17 cellular contexts compared by ENCODE assay signal in the genomic region with DNA sequence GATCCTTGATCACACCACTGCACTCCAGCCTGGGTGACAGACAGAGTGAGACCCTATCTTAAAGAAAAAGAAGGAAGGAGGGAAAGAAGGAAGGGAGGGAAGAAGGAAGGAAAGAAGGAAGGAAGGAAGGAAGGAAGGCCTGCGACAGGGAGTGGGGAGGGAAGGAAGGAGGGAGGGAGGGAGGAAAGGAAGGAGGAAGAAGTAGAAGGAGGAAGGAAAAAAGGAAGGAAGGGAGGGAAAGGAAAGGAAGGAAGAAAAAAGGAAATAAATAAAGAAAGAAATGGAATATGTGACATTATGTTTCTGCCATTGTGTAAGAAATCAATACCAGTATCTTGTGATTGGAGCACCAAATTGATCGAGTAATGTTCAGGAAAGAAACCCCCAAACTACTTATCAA. TPM values are rescaled to one million over a fixed set of nuclear protein-coding genes. Genes with fewer than 3 reads are reported as not detected.
DNase-seq lines count a peak whose midpoint lies in the region; ATAC-seq and TF ChIP-seq lines count a peak whose summit lies in the region.
"Had no signal": no experiment of that assay in that cellular context is flagged by ENCODE, and none has a peak within 500 bp of the region (broad histone marks: within the 10 kb centered on the region; RNA-seq: fewer than 3 reads in every experiment).

No MANE protein-coding gene starts in this region.

- no peak for DNase-seq in activated naive CD4-positive, alpha-beta T cell treated with anti-CD3 and anti-CD28 coated beads for 36 hours
- no peak for DNase-seq in activated naive CD4-positive, alpha-beta T cell treated with anti-CD3 and anti-CD28 coated beads, Interleukin-2, amount 50 U/mL, for 72 hours (ENCODE audit: low spot score in 2 of 2)
- no peak for DNase-seq in T-helper 17 cell
- no peak for DNase-seq in hepatocyte (ENCODE audit: low spot score)
- DNase-seq in type B pancreatic cell (ENCODE audit: extremely low spot score, unreplicated experiment), result no peak
- DNase-seq in ureter (ENCODE audit: low spot score), result no peak
- no peak for DNase-seq in foreskin keratinocyte
- no peak for DNase-seq in PC-9
- DNase-seq: COR-L47; DMS153; MM.1S; NCI-H1105; NCI-H1694 treated with DMSO at 0.1 percent for 48 hours; NCI-H345; NK-92 treated with Interleukin-12 subunit alpha and Interleukin-12 subunit beta, amount 100 ng/mL, for 24 hours; SHP77 treated with DMSO at 0.1 percent for 48 hours had no signal

- BruUV-seq in PC-9 (replicated peaks; lab: Mats Ljungman, UMichigan), result no TSS peak

- H3K79me2 ChIP-seq in hepatocyte, result peaks cover 97% of the 10 kb centered on the region
- peaks cover 32% of the 10 kb centered on the region; the same call in 1 of the 2 replicates for H3K79me2 ChIP-seq in PC-9 (ENCODE audit: low read depth)

- TF ChIP-seq CTCF in hepatocyte (IDR thresholded peaks at IDR 0.05; ENCODE audit: poor library complexity), result no peak
- TF ChIP-seq CTCF in type B pancreatic cell (conservative IDR thresholded peaks at IDR 0.05), result no peak
- no peak for TF ChIP-seq CTCF in foreskin keratinocyte (conservative IDR thresholded peaks at IDR 0.05)
- no peak for TF ChIP-seq CTCF in PC-9 (conservative IDR thresholded peaks at IDR 0.05)

- H3K4me3 Mint-ChIP-seq in activated naive CD4-positive, alpha-beta T cell treated with anti-CD3 and anti-CD28 coated beads for 36 hours, result no peak overlapping the region
- peak overlapping the region; percentile 42 for H3K4me3 Mint-ChIP-seq in T-helper 17 cell
- H3K4me3 Mint-ChIP-seq in type B pancreatic cell, result no peak overlapping the region

- CTCF ChIA-PET in activated naive CD4-positive, alpha-beta T cell treated with anti-CD3 and anti-CD28 coated beads for 36 hours (lab: Charles Lee), result no interaction called here
- CTCF ChIA-PET in PC-9 (lab: Charles Lee), result no interaction called here

- peak overlapping the region; percentile 3 for H3K27ac ChIP-seq in hepatocyte
- no peak overlapping the region for H3K27ac ChIP-seq in foreskin keratinocyte
- no peak overlapping the region for H3K27ac ChIP-seq in PC-9
- H3K27ac ChIP-seq: BLaER1 treated with 17β-estradiol and CSF1 and Interleukin-3, amounts not matched to agents 10 nM and 100 nM had no signal

- H3K9me2 ChIP-seq in hepatocyte (replicated peaks; ENCODE audit: insufficient read depth) (no peaks in the 10 kb centered on the region), PC-9 (ENCODE audit: insufficient read depth) (no peaks in the 10 kb centered on the region)

- H3K36me3 ChIP-seq in hepatocyte (replicated peaks; ENCODE audit: insufficient read depth, low read depth) (no peaks in the 10 kb centered on the region), PC-9 (ENCODE audit: low read depth) (no peaks in the 10 kb centered on the region)
- H3K36me3 ChIP-seq: BLaER1 treated with 17β-estradiol and CSF1 and Interleukin-3, amounts not matched to agents 10 nM and 100 nM had no signal

- H3K36me3 Mint-ChIP-seq in activated naive CD4-positive, alpha-beta T cell treated with anti-CD3 and anti-CD28 coated beads for 36 hours (ENCODE audit: low read depth), result no peaks in the 10 kb centered on the region
- H3K36me3 Mint-ChIP-seq in activated naive CD4-positive, alpha-beta T cell treated with anti-CD3 and anti-CD28 coated beads, Interleukin-2, amount 50 U/mL, for 72 hours, result no peaks in the 10 kb centered on the region
- H3K36me3 Mint-ChIP-seq in T-helper 17 cell (ENCODE audit: low read depth) (no peaks in the 10 kb centered on the region), type B pancreatic cell (peaks cover 17% of the 10 kb centered on the region)

- H3K27ac Mint-ChIP-seq in activated naive CD4-positive, alpha-beta T cell treated with anti-CD3 and anti-CD28 coated beads for 36 hours, result peak overlapping the region; percentile 89
- peak overlapping the region in 1 of 2 donors; percentile 59 for H3K27ac Mint-ChIP-seq in activated naive CD4-positive, alpha-beta T cell treated with anti-CD3 and anti-CD28 coated beads, Interleukin-2, amount 50 U/mL, for 72 hours
- H3K27ac Mint-ChIP-seq in T-helper 17 cell, result no peak overlapping the region
- H3K27ac Mint-ChIP-seq in type B pancreatic cell, result peak overlapping the region; percentile 59

- POLR2A ChIA-PET in PC-9 (lab: Charles Lee; ENCODE audit: unreplicated experiment), result no interaction called here

- H4K20me1 ChIP-seq in hepatocyte (ENCODE audit: insufficient read depth, poor library complexity, severe bottlenecking) (peaks cover 3% of the 10 kb centered on the region), PC-9 (ENCODE audit: insufficient read depth) (no peaks in the 10 kb centered on the region)
- H4K20me1 ChIP-seq: BLaER1 treated with 17β-estradiol and CSF1 and Interleukin-3, amounts not matched to agents 10 nM and 100 nM had no signal

- H3K4me3 ChIP-seq in hepatocyte, result no peak overlapping the region
- no peak overlapping the region for H3K4me3 ChIP-seq in PC-9
- H3K4me3 ChIP-seq: BLaER1 treated with 17β-estradiol and CSF1 and Interleukin-3, amounts not matched to agents 10 nM and 100 nM had no signal

- 92% methylated on average over 1 of the region's 2 CpGs for WGBS in hepatocyte (ENCODE audit: low lambda C conversion rate, missing lambda C conversion rate)

- H2AFZ ChIP-seq in hepatocyte (no peak overlapping the region), PC-9 (no peak overlapping the region)

- intact Hi-C loops in activated naive CD4-positive, alpha-beta T cell treated with anti-CD3 and anti-CD28 coated beads for 36 hours (cut with micrococcal nuclease), result loop anchor here (1.0 to 2.0 kb wide), 3 partner anchors 16 to 112 kb away; no protein-coding TSS in a partner anchor
- intact Hi-C loops in PC-9 (cut with micrococcal nuclease; ENCODE audit: unreplicated experiment), result loop anchor here (5.0 kb wide), 2 partner anchors 53 to 148 kb away; a partner anchor contains a TSS

- no peaks in the 10 kb centered on the region for H3K27me3 ChIP-seq in hepatocyte
- H3K27me3 ChIP-seq in foreskin keratinocyte, result no peaks in the 10 kb centered on the region
- H3K27me3 ChIP-seq in PC-9 (ENCODE audit: insufficient read depth, low read depth), result no peaks in the 10 kb centered on the region
- H3K27me3 ChIP-seq: BLaER1 treated with 17β-estradiol and CSF1 and Interleukin-3, amounts not matched to agents 10 nM and 100 nM had no signal

- no peaks in the 10 kb centered on the region for H3K9me3 Mint-ChIP-seq in activated naive CD4-positive, alpha-beta T cell treated with anti-CD3 and anti-CD28 coated beads for 36 hours
- no peaks in the 10 kb centered on the region for H3K9me3 Mint-ChIP-seq in activated naive CD4-positive, alpha-beta T cell treated with anti-CD3 and anti-CD28 coated beads, Interleukin-2, amount 50 U/mL, for 72 hours
- H3K9me3 Mint-ChIP-seq in type B pancreatic cell, result peaks cover 7% of the 10 kb centered on the region

- H3K27me3 Mint-ChIP-seq in activated naive CD4-positive, alpha-beta T cell treated with anti-CD3 and anti-CD28 coated beads for 36 hours (ENCODE audit: low read depth), result no peaks in the 10 kb centered on the region
- H3K27me3 Mint-ChIP-seq in T-helper 17 cell, result no peaks in the 10 kb centered on the region
- no peaks in the 10 kb centered on the region for H3K27me3 Mint-ChIP-seq in type B pancreatic cell

- no peaks in the 10 kb centered on the region for H3F3A ChIP-seq in PC-9 (ENCODE audit: insufficient read depth, low read depth)

- no peak for ATAC-seq in activated naive CD4-positive, alpha-beta T cell treated with anti-CD3 and anti-CD28 coated beads, Interleukin-2, amount 50 U/mL, for 72 hours
- no peak for ATAC-seq in T-helper 17 cell
- no peak for ATAC-seq in foreskin keratinocyte

- no peak overlapping the region for H3K4me2 ChIP-seq in hepatocyte
- no peak overlapping the region for H3K4me2 ChIP-seq in PC-9
- H3K4me2 ChIP-seq: BLaER1 treated with 17β-estradiol and CSF1 and Interleukin-3, amounts not matched to agents 10 nM and 100 nM had no signal

- H3K9me3 ChIP-seq in T-helper 17 cell (ENCODE audit: control insufficient read depth, low read length, poor library complexity, severe bottlenecking), result no peaks in the 10 kb centered on the region
- no peaks in the 10 kb centered on the region for H3K9me3 ChIP-seq in hepatocyte (ENCODE audit: low read depth)
- no peaks in the 10 kb centered on the region for H3K9me3 ChIP-seq in PC-9 (ENCODE audit: insufficient read depth, low read depth)
- H3K9me3 ChIP-seq: BLaER1 treated with 17β-estradiol and CSF1 and Interleukin-3, amounts not matched to agents 10 nM and 100 nM had no signal

- peaks cover 55% of the 10 kb centered on the region for H3K4me1 ChIP-seq in hepatocyte (ENCODE audit: insufficient read depth)
- peaks cover 4% of the 10 kb centered on the region for H3K4me1 ChIP-seq in foreskin keratinocyte
- H3K4me1 ChIP-seq in PC-9 (replicated peaks; ENCODE audit: insufficient read depth), result peaks cover 17% of the 10 kb centered on the region; the same call in 1 of the 2 replicates

- peaks cover 40% of the 10 kb centered on the region for H3K4me1 Mint-ChIP-seq in activated naive CD4-positive, alpha-beta T cell treated with anti-CD3 and anti-CD28 coated beads for 36 hours (ENCODE audit: low read depth)
- peaks cover 52% of the 10 kb centered on the region for H3K4me1 Mint-ChIP-seq in T-helper 17 cell
- H3K4me1 Mint-ChIP-seq in type B pancreatic cell (ENCODE audit: unreplicated experiment), result peaks cover 48% of the 10 kb centered on the region

RNA-seq across cellular contexts. Expression of a gene that starts 16.2 kb away (rescaled TPM):
- 10 to 100 TPM; 10.7 to 12.2 TPM for total RNA-seq in activated naive CD4-positive, alpha-beta T cell treated with anti-CD3 and anti-CD28 coated beads for 36 hours
- total RNA-seq in activated naive CD4-positive, alpha-beta T cell treated with anti-CD3 and anti-CD28 coated beads, Interleukin-2, amount 50 U/mL, for 72 hours, result 10 to 100 TPM; 20.5 to 23.9 TPM
- total RNA-seq in T-helper 17 cell, result 10 to 100 TPM; 66.1 to 66.3 TPM
- 107 and 111 TPM in 2 replicates for total RNA-seq in hepatocyte
- 86.6 and 96.8 TPM in 2 replicates for polyA plus RNA-seq in hepatocyte
- 59.2 and 69.9 TPM in 2 replicates for total RNA-seq in type B pancreatic cell (ENCODE audit: low replicate concordance)
- total RNA-seq in ureter, result 93.2 TPM
- 40.4 and 45.2 TPM in 2 replicates for total RNA-seq in foreskin keratinocyte
- 2.8 and 3.3 TPM in 2 replicates for polyA plus RNA-seq in foreskin keratinocyte
- total RNA-seq in PC-9 (2021), result 32.8 and 39.8 TPM in 2 replicates
